In genomic region chr3:98003306-98003969, GRCh38 we compare ENCODE assay signal across 11 cellular contexts. TPM values are rescaled to one million over a fixed set of nuclear protein-coding genes. Genes with fewer than 3 reads are reported as not detected.
DNase-seq lines count a peak whose midpoint lies in the region; ATAC-seq and TF ChIP-seq lines count a peak whose summit lies in the region.
"Had no signal": no experiment of that assay in that cellular context is flagged by ENCODE, and none has a peak within 500 bp of the region (broad histone marks: within the 10 kb centered on the region; RNA-seq: fewer than 3 reads in every experiment).

No MANE protein-coding gene starts in this region.

- ATAC-seq in GM21825 (IDR thresholded peaks at IDR 0.05; ENCODE audit: unreplicated experiment): peak; percentile 74
- peak; percentile 58 to 74 for ATAC-seq in naive B cell (ENCODE audit: low read depth in 2 of 2)

- no peak overlapping the region for H3K4me3 Mint-ChIP-seq in activated naive CD4-positive, alpha-beta T cell treated with anti-CD3 and anti-CD28 coated beads, Interleukin-2, amount 10 ng/mL, durations not matched to agents 7 days and 5 days
- H3K4me3 Mint-ChIP-seq in naive B cell: peak overlapping the region in 7 of 8 donors; percentile 5 to 69 (median 28)
- H3K4me3 Mint-ChIP-seq: dendritic cell treated with granulocyte-macrophage colony-stimulating factor and Interleukin-4, amounts not matched to agents 40 ng/mL and 50 ng/mL, for 4 days had no signal

- TF ChIP-seq POLR2A in suprapubic skin (IDR thresholded peaks at IDR 0.05): no peak

- H3K9me3 ChIP-seq in suprapubic skin: no peaks in the 10 kb centered on the region

- no peak for TF ChIP-seq CTCF in suprapubic skin (IDR thresholded peaks at IDR 0.05)

- peaks cover 4% of the 10 kb centered on the region for H3K9me3 Mint-ChIP-seq in activated naive CD4-positive, alpha-beta T cell treated with anti-CD3 and anti-CD28 coated beads, Interleukin-2, amount 10 ng/mL, durations not matched to agents 7 days and 5 days
- peaks cover 0 to 1% (median 0%) of the 10 kb centered on the region in 7 donors for H3K9me3 Mint-ChIP-seq in naive B cell
- H3K9me3 Mint-ChIP-seq: dendritic cell treated with granulocyte-macrophage colony-stimulating factor and Interleukin-4, amounts not matched to agents 40 ng/mL and 50 ng/mL, for 4 days had no signal

- H3K27ac ChIP-seq in suprapubic skin: no peak overlapping the region

- peak overlapping the region; percentile 29 for H3K27ac Mint-ChIP-seq in activated naive CD4-positive, alpha-beta T cell treated with anti-CD3 and anti-CD28 coated beads, Interleukin-2, amount 10 ng/mL, durations not matched to agents 7 days and 5 days
- peak overlapping the region; percentile 54 to 88 (median 69) for H3K27ac Mint-ChIP-seq in naive B cell
- H3K27ac Mint-ChIP-seq: dendritic cell treated with granulocyte-macrophage colony-stimulating factor and Interleukin-4, amounts not matched to agents 40 ng/mL and 50 ng/mL, for 4 days had no signal

- CTCF ChIA-PET in activated naive CD4-positive, alpha-beta T cell treated with anti-CD3 and anti-CD28 coated beads, Interleukin-2, amount 10 ng/mL, durations not matched to agents 7 days and 5 days (lab: Charles Lee): interaction anchor here (1.1 kb wide), 2 partner anchors 8 to 18 kb away, joined by 3 to 5 read pairs; no protein-coding TSS in a partner anchor

- DNase-seq in activated naive CD4-positive, alpha-beta T cell treated with anti-CD3 and anti-CD28 coated beads, Interleukin-2, amount 10 ng/mL, durations not matched to agents 7 days and 5 days: no peak
- no peak for DNase-seq in activated naive CD4-positive, alpha-beta T cell treated with anti-CD3 and anti-CD28 coated beads, Interleukin-2, amount 50 U/mL, for 16 hours
- DNase-seq in Kasumi-1 (lab: John Stamatoyannopoulos, UW): peak; percentile 3 to 16
- no peak for DNase-seq in naive B cell
- DNase-seq in AML-193 (lab: John Stamatoyannopoulos, UW): no peak
- DNase-seq in suprapubic skin (ENCODE audit: low spot score in 2 of 2): no peak
- DNase-seq in activated naive CD4-positive, alpha-beta T cell (lab: John Stamatoyannopoulos, UW): no peak

- H3K36me3 Mint-ChIP-seq in activated naive CD4-positive, alpha-beta T cell treated with anti-CD3 and anti-CD28 coated beads, Interleukin-2, amount 10 ng/mL, durations not matched to agents 7 days and 5 days: peaks cover 4% of the 10 kb centered on the region
- H3K36me3 Mint-ChIP-seq in naive B cell: no peaks in the 10 kb centered on the region

- peaks cover 43% of the 10 kb centered on the region for H3K4me1 Mint-ChIP-seq in activated naive CD4-positive, alpha-beta T cell treated with anti-CD3 and anti-CD28 coated beads, Interleukin-2, amount 10 ng/mL, durations not matched to agents 7 days and 5 days
- H3K4me1 Mint-ChIP-seq in naive B cell: peaks cover 12 to 37% (median 17%) of the 10 kb centered on the region in 3 donors

- no peaks in the 10 kb centered on the region for H3K4me1 ChIP-seq in suprapubic skin

- H3K27me3 Mint-ChIP-seq in activated naive CD4-positive, alpha-beta T cell treated with anti-CD3 and anti-CD28 coated beads, Interleukin-2, amount 10 ng/mL, durations not matched to agents 7 days and 5 days: peaks cover 3% of the 10 kb centered on the region
- H3K27me3 Mint-ChIP-seq in naive B cell: peaks cover 0 to 13% (median 8%) of the 10 kb centered on the region in 3 donors
- H3K27me3 Mint-ChIP-seq: dendritic cell treated with granulocyte-macrophage colony-stimulating factor and Interleukin-4, amounts not matched to agents 40 ng/mL and 50 ng/mL, for 4 days had no signal

- no peaks in the 10 kb centered on the region for H3K36me3 ChIP-seq in suprapubic skin

- H3K4me3 ChIP-seq in suprapubic skin: no peak overlapping the region

- 57% methylated on average over 2 of the region's 2 CpGs for WGBS in suprapubic skin

- H3K27me3 ChIP-seq in suprapubic skin: no peaks in the 10 kb centered on the region

- TF ChIP-seq EP300 in suprapubic skin (IDR thresholded peaks at IDR 0.05): no peak

RNA-seq across cellular contexts. Expression of gene RIOX2, which starts 31.2 kb away (rescaled TPM):
- polyA plus RNA-seq in naive B cell (ENCODE audit: low read depth in 6 of 6): 10 to 100 TPM; 20.4 to 34.6 (median 27.2) TPM
- total RNA-seq in suprapubic skin: 10 to 100 TPM; 30.1 to 44.1 (median 38.6) TPM

RNA-seq across cellular contexts. Expression of gene GABRR3, which starts 31.7 kb away (rescaled TPM):
- polyA plus RNA-seq in naive B cell (ENCODE audit: low read depth in 6 of 6): not detected
- not detected for total RNA-seq in suprapubic skin
- total RNA-seq: M059J, RPMI7951 had no signal

Comparison
In these comparisons a context has a peak if more than half of its experiments do, and no peak if none do; other contexts are left out.
1. DNase-seq: peak in Kasumi-1 (2 of 2); none in activated naive CD4-positive, alpha-beta T cell treated with anti-CD3 and anti-CD28 coated beads, Interleukin-2, amount 10 ng/mL, durations not matched to agents 7 days and 5 days (single experiment), activated naive CD4-positive, alpha-beta T cell treated with anti-CD3 and anti-CD28 coated beads, Interleukin-2, amount 50 U/mL, for 16 hours (single experiment), naive B cell (single experiment), AML-193 (0 of 2), suprapubic skin (0 of 2) and activated naive CD4-positive, alpha-beta T cell (0 of 4).